Comparison of ENCODE assay signal across 9 cellular contexts in the genomic region with DNA sequence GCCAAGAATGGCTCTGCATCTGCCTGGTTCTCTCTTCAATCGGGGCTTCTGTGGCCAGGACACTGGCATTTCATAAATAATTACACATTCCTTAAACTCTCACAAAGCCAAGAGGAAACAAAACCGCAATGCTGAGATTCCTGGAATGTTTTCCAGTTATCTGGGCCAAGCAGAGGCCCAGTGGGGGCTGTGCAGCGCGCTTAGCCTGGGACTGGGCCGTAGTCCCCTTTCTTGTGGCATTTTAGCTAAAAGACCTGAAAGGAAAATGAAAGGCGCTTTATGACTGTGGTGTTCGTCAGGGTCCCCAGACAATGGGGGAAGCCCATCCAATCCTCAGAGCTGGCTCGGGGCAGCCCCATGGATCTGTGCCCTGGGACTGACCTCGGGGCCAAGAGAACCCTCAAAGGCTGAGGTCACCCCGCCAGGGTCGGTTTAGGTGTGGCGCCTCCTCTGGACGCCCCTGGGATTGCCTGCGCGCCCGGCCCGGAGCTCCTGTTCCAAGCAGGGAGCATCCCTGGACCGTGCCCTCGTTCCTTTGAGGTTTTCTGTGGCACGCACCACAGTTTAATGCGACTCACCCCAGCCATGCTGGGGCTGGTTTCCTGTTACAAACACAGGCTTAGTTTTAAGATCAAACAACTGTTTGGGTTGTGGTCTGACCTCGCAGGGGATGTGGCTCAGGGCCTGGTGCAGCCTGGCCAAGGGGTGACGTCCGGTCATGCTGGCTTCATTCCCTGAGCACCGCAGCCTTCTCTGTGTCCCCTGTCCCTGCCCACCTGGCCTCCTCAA. TPM values are rescaled to one million over a fixed set of nuclear protein-coding genes. Genes with fewer than 3 reads are reported as not detected.
A peak's percentile ranks its signal among the peaks of the same experiment; 100 is the strongest.
DNase-seq lines count a peak whose midpoint lies in the region; ATAC-seq and TF ChIP-seq lines count a peak whose summit lies in the region.
"Had no signal": no experiment of that assay in that cellular context is flagged by ENCODE, and none has a peak within 500 bp of the region (broad histone marks: within the 10 kb centered on the region; RNA-seq: fewer than 3 reads in every experiment).

No MANE protein-coding gene starts in this region.

- no peak overlapping the region; the same call in 1 of the 2 replicates for H3K27ac Mint-ChIP-seq in WTC11
- H3K27ac Mint-ChIP-seq: naive B cell had no signal

- no peak overlapping the region for H3K4me3 Mint-ChIP-seq in WTC11
- H3K4me3 Mint-ChIP-seq: naive B cell had no signal

- CTCF ChIA-PET in WTC11 (lab: Charles Lee): interaction anchor here (0.6 to 3.4 kb wide), 5 partner anchors 9 to 53 kb away, joined by 3 to 15 read pairs (median 3); no protein-coding TSS in a partner anchor

- peaks cover 16% of the 10 kb centered on the region for H3K4me1 ChIP-seq in rectal smooth muscle tissue (ENCODE audit: control insufficient read depth, insufficient read depth, low read length)

- no peaks in the 10 kb centered on the region for H3K4me1 Mint-ChIP-seq in WTC11

- H3K27ac ChIP-seq in rectal smooth muscle tissue (ENCODE audit: low read depth, low read length): no peak overlapping the region

- TF ChIP-seq CTCF in AG09309 (IDR thresholded peaks at IDR 0.05; ENCODE audit: control insufficient read depth, insufficient read depth, low read depth, low read length, missing control alignments) (peak; percentile 50), WTC11 (IDR thresholded peaks at IDR 0.05) (peak; percentile 38; the same call in 1 of the 2 replicates), fibroblast of pulmonary artery (IDR thresholded peaks at IDR 0.05; ENCODE audit: low read length, missing control alignments) (peak; percentile 22)

- DNase-seq in AG09309 (ENCODE audit: low read depth) (peak; percentile 78), WTC11 (ENCODE audit: low spot score) (peak; percentile 34), fibroblast of pulmonary artery (ENCODE audit: low read depth) (peak; percentile 93), KG1 (lab: John Stamatoyannopoulos, UW) (no peak), D341Med (ENCODE audit: low spot score) (no peak)
- DNase-seq: naive B cell had no signal

- no peak overlapping the region for H3K9ac ChIP-seq in rectal smooth muscle tissue (ENCODE audit: low read length)

- H3K36me3 ChIP-seq in rectal smooth muscle tissue (ENCODE audit: control insufficient read depth, insufficient read depth, low read length): no peaks in the 10 kb centered on the region

- H3K36me3 Mint-ChIP-seq in WTC11: no peaks in the 10 kb centered on the region
- H3K36me3 Mint-ChIP-seq: naive B cell had no signal

- no peaks in the 10 kb centered on the region for H3K9me3 Mint-ChIP-seq in WTC11

- H3K4me3 ChIP-seq in AG09309 (ENCODE audit: control insufficient read depth, low read depth, low read length) (no peak overlapping the region; the same call in 1 of the 2 replicates), fibroblast of pulmonary artery (replicated peaks; ENCODE audit: low read depth, low read length) (no peak overlapping the region), rectal smooth muscle tissue (ENCODE audit: low read length) (peak overlapping the region; percentile 9)

- peak; percentile 81 for ATAC-seq in GM19023 (IDR thresholded peaks at IDR 0.05; ENCODE audit: unreplicated experiment)
- peak; percentile 53 for ATAC-seq in HG03196 (IDR thresholded peaks at IDR 0.05; ENCODE audit: unreplicated experiment)
- peak; percentile 21 for ATAC-seq in WTC11

- no peaks in the 10 kb centered on the region for H3K27me3 Mint-ChIP-seq in WTC11 (ENCODE audit: low read depth)

- no peaks in the 10 kb centered on the region for H3K27me3 ChIP-seq in rectal smooth muscle tissue (ENCODE audit: control insufficient read depth, insufficient read depth, low read length)

- POLR2A ChIA-PET in WTC11 (lab: Charles Lee): no interaction called here

TF ChIP-seq in WTC11, 78 proteins besides CTCF, POLR2A, EP300 and RAD21:
- TF ChIP-seq, protein P1, sequence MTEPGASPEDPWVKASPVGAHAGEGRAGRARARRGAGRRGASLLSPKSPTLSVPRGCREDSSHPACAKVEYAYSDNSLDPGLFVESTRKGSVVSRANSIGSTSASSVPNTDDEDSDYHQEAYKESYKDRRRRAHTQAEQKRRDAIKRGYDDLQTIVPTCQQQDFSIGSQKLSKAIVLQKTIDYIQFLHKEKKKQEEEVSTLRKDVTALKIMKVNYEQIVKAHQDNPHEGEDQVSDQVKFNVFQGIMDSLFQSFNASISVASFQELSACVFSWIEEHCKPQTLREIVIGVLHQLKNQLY (CRISPR knock-in tag; IDR thresholded peaks at IDR 0.05): no peak
- TF ChIP-seq, protein P2, sequence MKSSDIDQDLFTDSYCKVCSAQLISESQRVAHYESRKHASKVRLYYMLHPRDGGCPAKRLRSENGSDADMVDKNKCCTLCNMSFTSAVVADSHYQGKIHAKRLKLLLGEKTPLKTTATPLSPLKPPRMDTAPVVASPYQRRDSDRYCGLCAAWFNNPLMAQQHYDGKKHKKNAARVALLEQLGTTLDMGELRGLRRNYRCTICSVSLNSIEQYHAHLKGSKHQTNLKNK (CRISPR knock-in tag; IDR thresholded peaks at IDR 0.05): no peak

RNA-seq across cellular contexts. Expression of a gene that starts 51.5 kb away (rescaled TPM):
- 12.8 to 16.6 TPM (median 15.9 TPM) in 3 replicates for total RNA-seq in WTC11 (2021)

Comparison
In these comparisons a context has a peak if more than half of its experiments do, and no peak if none do; other contexts are left out.
1. DNase-seq: peak in AG09309 (single experiment), WTC11 (single experiment) and fibroblast of pulmonary artery (single experiment); none in KG1 (single experiment) and D341Med (single experiment).
2. ATAC-seq: peak in every context shown above with its lines; median percentile 81 in GM19023; 53 in HG03196; 21 in WTC11.
3. Peak in every context shown above with its lines, with median percentiles within 50 percentile points of each other: CTCF ChIP-seq.